In genomic region chr3:44337253-44337652, GRCh38 we compare ENCODE assay signal across 8 cellular contexts. TPM values are rescaled to one million over a fixed set of nuclear protein-coding genes. Genes with fewer than 3 reads are reported as not detected.
DNase-seq lines count a peak whose midpoint lies in the region; ATAC-seq, FAIRE-seq and TF ChIP-seq lines count a peak whose summit lies in the region.

No MANE protein-coding gene starts in this region.

- intact Hi-C loops in activated T-helper 1 cell treated with anti-CD3 and anti-CD28 coated beads, Interleukin-12 subunit alpha, Interleukin-12 subunit beta, Interleukin-2, Interleukin-4 antibody, amounts not matched to agents 30 ng/mL and 10 ng/mL and 1 ng/mL, durations not matched to agents 14 hours and 24 hours and 36 hours (cut with micrococcal nuclease) = loop anchor here (5.0 to 10.0 kb wide), 2 partner anchors 1050 to 1532 kb away; partner anchors contain the start of genes ACKR2, HIGD1A and SNRK
- intact Hi-C loops in stomach (cut with DNase I; ENCODE audit: low total_unique reads) = no loop called here

- H3K4me1 ChIP-seq in SK-N-SH (ENCODE audit: control insufficient read depth in 1 of 2, insufficient read depth in 2 of 2, low read depth in 1 of 2, low read length in 1 of 2) = peaks cover 1 to 22% of the 10 kb centered on the region in 2 experiments; a peak in 3 of 4 replicates
- H3K4me1 ChIP-seq in iPS-20b (ENCODE audit: insufficient read depth, low read length) = peaks cover 7% of the 10 kb centered on the region; the same call in 1 of the 2 replicates
- H3K4me1 ChIP-seq in stomach = peaks cover 11 to 41% (median 24%) of the 10 kb centered on the region in 4 donors

- peaks cover 2% of the 10 kb centered on the region for H3K36me3 Mint-ChIP-seq in activated T-helper 1 cell treated with anti-CD3 and anti-CD28 coated beads, Interleukin-12 subunit alpha, Interleukin-12 subunit beta, Interleukin-2, Interleukin-4 antibody, amounts not matched to agents 30 ng/mL and 10 ng/mL and 1 ng/mL, durations not matched to agents 14 hours and 24 hours and 36 hours (ENCODE audit: low read depth)

- H3K4me3 ChIP-seq in SK-N-SH (ENCODE audit: low read depth in 2 of 2, low read length in 1 of 2) = peak overlapping the region; percentile 83 to 85
- H3K4me3 ChIP-seq in iPS-20b (ENCODE audit: low read length) = peak overlapping the region; percentile 84
- peak overlapping the region; percentile 58 to 78 (median 68) for H3K4me3 ChIP-seq in stomach

- CTCF ChIA-PET in SK-N-SH (lab: Yijun Ruan, JAX) = interaction anchor here (0.9 to 1.7 kb wide), 4 partner anchors 10 to 69 kb away, joined by 3 to 4 read pairs (median 4); no protein-coding TSS in a partner anchor

- H3K9ac ChIP-seq in SK-N-SH (peak overlapping the region; percentile 76), iPS-20b (ENCODE audit: low read depth, low read length) (peak overlapping the region; percentile 86; the same call in 1 of the 2 replicates)

- H3K27ac ChIP-seq in SK-N-SH (ENCODE audit: low read depth in 2 of 2, low read length in 1 of 2) (peak overlapping the region in 1 of 2 experiments; percentile 98; a peak in 2 of 4 replicates), iPS-20b (ENCODE audit: low read length) (no peak overlapping the region), stomach (peak overlapping the region in 4 of 5 donors; percentile 94 to 99 (median 95))

- no peaks in the 10 kb centered on the region for H3K36me3 ChIP-seq in SK-N-SH (replicated peaks in 1 of 2; ENCODE audit: control insufficient read depth in 1 of 2, insufficient read depth in 2 of 2, low read length in 1 of 2)
- H3K36me3 ChIP-seq in iPS-20b (ENCODE audit: insufficient read depth, low read depth, low read length) = no peaks in the 10 kb centered on the region
- no peaks in the 10 kb centered on the region for H3K36me3 ChIP-seq in stomach

- H3K4me1 Mint-ChIP-seq in activated T-helper 1 cell treated with anti-CD3 and anti-CD28 coated beads, Interleukin-12 subunit alpha, Interleukin-12 subunit beta, Interleukin-2, Interleukin-4 antibody, amounts not matched to agents 30 ng/mL and 10 ng/mL and 1 ng/mL, durations not matched to agents 14 hours and 24 hours and 36 hours (ENCODE audit: low read depth) = peaks cover 17% of the 10 kb centered on the region

- TF ChIP-seq EP300 in SK-N-SH (IDR thresholded peaks at IDR 0.05; ENCODE audit: borderline replicate concordance in 1 of 2, low read depth in 1 of 2, low read length in 1 of 2) (no peak), stomach (IDR thresholded peaks at IDR 0.05) (no peak)

- no peaks in the 10 kb centered on the region for H3K9me3 ChIP-seq in SK-N-SH
- H3K9me3 ChIP-seq in iPS-20b (ENCODE audit: insufficient read depth, low read depth, low read length) = no peaks in the 10 kb centered on the region
- no peaks in the 10 kb centered on the region for H3K9me3 ChIP-seq in stomach

- 83% methylated on average over 4 of the region's 4 CpGs for WGBS in SK-N-SH (ENCODE audit: low lambda C conversion rate)
- 49 to 77% (median 59%) methylated on average over 4 of the region's 4 CpGs for WGBS in stomach, 5 donors

- TF ChIP-seq POLR2A in stomach (IDR thresholded peaks at IDR 0.05) = no peak
- TF ChIP-seq POLR2A in GM12891 (IDR thresholded peaks at IDR 0.05; ENCODE audit: low read depth, low read length) = no peak

- peak; percentile 26 for TF ChIP-seq CTCF in SK-N-SH (IDR thresholded peaks at IDR 0.05)
- peak in 1 of 7 experiments; percentile 5 for TF ChIP-seq CTCF in stomach (IDR thresholded peaks at IDR 0.05)

- no peak for DNase-seq in SK-N-SH
- DNase-seq in activated T-helper 1 cell treated with anti-CD3 and anti-CD28 coated beads, Interleukin-12 subunit alpha, Interleukin-12 subunit beta, Interleukin-2, Interleukin-4 antibody, amounts not matched to agents 30 ng/mL and 10 ng/mL and 1 ng/mL, durations not matched to agents 14 hours and 24 hours and 36 hours (ENCODE audit: low spot score) = no peak
- no peak for DNase-seq in stomach
- DNase-seq in GM12891 (ENCODE audit: insufficient read length, low spot score) = no peak
- no peak for DNase-seq in mucosa of gallbladder (ENCODE audit: low spot score)

- no peak for TF ChIP-seq RAD21 in SK-N-SH (IDR thresholded peaks at IDR 0.05; ENCODE audit: low read length)

- FAIRE-seq in GM12891 (lab: Jason Lieb, UNC) = no peak

- H2AFZ ChIP-seq in SK-N-SH (ENCODE audit: low read depth) = peak overlapping the region; percentile 94

- POLR2A ChIA-PET in SK-N-SH (lab: Yijun Ruan, JAX) = interaction anchor here (0.9 to 2.5 kb wide), 12 partner anchors 8 to 311 kb away, joined by 3 to 14 read pairs (median 6); partner anchors contain the start of genes ZKSCAN7, ZNF35, ZNF445 and ZNF660

- H3K4me3 Mint-ChIP-seq in activated T-helper 1 cell treated with anti-CD3 and anti-CD28 coated beads, Interleukin-12 subunit alpha, Interleukin-12 subunit beta, Interleukin-2, Interleukin-4 antibody, amounts not matched to agents 30 ng/mL and 10 ng/mL and 1 ng/mL, durations not matched to agents 14 hours and 24 hours and 36 hours = peak overlapping the region; percentile 98

- H3K27me3 ChIP-seq in SK-N-SH (ENCODE audit: insufficient read depth) = no peaks in the 10 kb centered on the region
- H3K27me3 ChIP-seq in iPS-20b (ENCODE audit: insufficient read depth, low read length) = 0 out of 2 replicates have a peak, but pooled peaks cover 5% of the 10 kb centered on the region
- no peaks in the 10 kb centered on the region for H3K27me3 ChIP-seq in stomach

- peak overlapping the region; percentile 91 for H3K4me2 ChIP-seq in SK-N-SH

- H3F3A ChIP-seq in SK-N-SH (replicated peaks; ENCODE audit: insufficient read depth) = no peaks in the 10 kb centered on the region

- H3K9me3 Mint-ChIP-seq in activated T-helper 1 cell treated with anti-CD3 and anti-CD28 coated beads, Interleukin-12 subunit alpha, Interleukin-12 subunit beta, Interleukin-2, Interleukin-4 antibody, amounts not matched to agents 30 ng/mL and 10 ng/mL and 1 ng/mL, durations not matched to agents 14 hours and 24 hours and 36 hours = no peaks in the 10 kb centered on the region

- H3K9me2 ChIP-seq in SK-N-SH = no peaks in the 10 kb centered on the region

- peak overlapping the region; percentile 97 for H3K27ac Mint-ChIP-seq in activated T-helper 1 cell treated with anti-CD3 and anti-CD28 coated beads, Interleukin-12 subunit alpha, Interleukin-12 subunit beta, Interleukin-2, Interleukin-4 antibody, amounts not matched to agents 30 ng/mL and 10 ng/mL and 1 ng/mL, durations not matched to agents 14 hours and 24 hours and 36 hours

- no peak for ATAC-seq in SK-N-SH treated with all-trans-retinoic acid at 6 μM for 48 hours
- ATAC-seq in HG02938 (IDR thresholded peaks at IDR 0.05; ENCODE audit: unreplicated experiment) = no peak

- peaks cover 4% of the 10 kb centered on the region for H3K27me3 Mint-ChIP-seq in activated T-helper 1 cell treated with anti-CD3 and anti-CD28 coated beads, Interleukin-12 subunit alpha, Interleukin-12 subunit beta, Interleukin-2, Interleukin-4 antibody, amounts not matched to agents 30 ng/mL and 10 ng/mL and 1 ng/mL, durations not matched to agents 14 hours and 24 hours and 36 hours (ENCODE audit: insufficient read depth)

- H3K79me2 ChIP-seq in SK-N-SH (ENCODE audit: insufficient read depth) = peaks cover 18% of the 10 kb centered on the region

- no peaks in the 10 kb centered on the region for H4K20me1 ChIP-seq in SK-N-SH (ENCODE audit: insufficient read depth)

TF ChIP-seq in SK-N-SH, 30 proteins besides CTCF, POLR2A, EP300 and RAD21 (continues in another document):
- TF ChIP-seq FOSL2 (IDR thresholded peaks at IDR 0.05; ENCODE audit: borderline replicate concordance, low read depth) = no peak
- TF ChIP-seq SMC3 (IDR thresholded peaks at IDR 0.05; ENCODE audit: low read depth, low read length) = no peak

TF ChIP-seq in GM12891, 5 proteins besides CTCF, POLR2A, EP300 and RAD21:
- TF ChIP-seq TAF1 (IDR thresholded peaks at IDR 0.05; ENCODE audit: low read depth, low read length) (no peak), PAX5 (IDR thresholded peaks at IDR 0.05; ENCODE audit: insufficient read depth, low read length, severe bottlenecking) (no peak), SPI1 (IDR thresholded peaks at IDR 0.05; ENCODE audit: low read depth, low read length) (no peak), POLR2AphosphoS5 (IDR thresholded peaks at IDR 0.05; ENCODE audit: low read depth, low read length) (no peak), POU2F2 (IDR thresholded peaks at IDR 0.05; ENCODE audit: low read depth, low read length) (no peak)
TF ChIP-seq in GM12891: peak in this region for 0.

RNA-seq across cellular contexts. Expression of gene TCAIM, which starts 1.3 kb away (rescaled TPM):
- polyA plus RNA-seq in SK-N-SH (2012; rRNA removed) (8.4 and 12.4 TPM in 2 replicates), stomach (10 to 100 TPM in 2 of 3 donors, 1 to 10 TPM in 1; 9.8 to 23.4 (median 12.6) TPM)
- 15.4 and 16.5 TPM in 2 replicates for polyA plus RNA-seq in SK-N-SH (2012; cell fraction: cytosol; rRNA removed)
- polyA plus RNA-seq in SK-N-SH (2012; cell fraction: nucleus; rRNA removed) = 3.6 and 8.0 TPM in 2 replicates
- 13.6 and 14.4 TPM in 2 replicates for total RNA-seq in activated T-helper 1 cell treated with anti-CD3 and anti-CD28 coated beads, Interleukin-12 subunit alpha, Interleukin-12 subunit beta, Interleukin-2, Interleukin-4 antibody, amounts not matched to agents 30 ng/mL and 10 ng/mL and 1 ng/mL, durations not matched to agents 14 hours and 24 hours and 36 hours
- total RNA-seq in stomach (10 to 100 TPM; 10.7 to 42.6 (median 13.3) TPM), mucosa of gallbladder (31.3 TPM)
- 8.6 TPM for polyA plus RNA-seq in GM12891 (2012; ENCODE audit: low read depth, missing spikeins)
